In genomic region chr1:68232354-68233148, GRCh38 we compare ENCODE assay signal across 8 cellular contexts. TPM values are rescaled to one million over a fixed set of nuclear protein-coding genes. Genes with fewer than 3 reads are reported as not detected.
DNase-seq lines count a peak whose midpoint lies in the region; ATAC-seq and TF ChIP-seq lines count a peak whose summit lies in the region.

TSS of gene WLS (minus strand) at chr1:68232523. CDS start at chr1:68232299, 224 bp downstream.

- no peaks in the 10 kb centered on the region for H3K36me3 ChIP-seq in thoracic aorta

- peak; percentile 57 for DNase-seq in AG09319 (ENCODE audit: extremely low read depth, low read depth)
- peak; percentile 68 for DNase-seq in HS-27A (ENCODE audit: low read depth)
- DNase-seq in SHP77 treated with DMSO at 0.1 percent for 48 hours (lab: John Stamatoyannopoulos, UW) = peak; percentile 57
- peak; percentile 74 for DNase-seq in epithelial cell of esophagus (ENCODE audit: low read depth)
- DNase-seq in mesenteric fat pad (ENCODE audit: low spot score) = no peak
- DNase-seq in thoracic aorta (ENCODE audit: low spot score) = peak; percentile 40
- DNase-seq in stimulated activated CD4-positive, alpha-beta T cell treated with anti-CD3 and anti-CD28 coated beads, Interleukin-1b, Interleukin-23, amount 100 ng/mL, for 48 hours = no peak
- DNase-seq in NOMO-1 treated with DMSO at 0.1 percent for 48 hours (lab: John Stamatoyannopoulos, UW; ENCODE audit: unreplicated experiment) = no peak

- peak within 1 kb of the TSS; percentile 82 to 83 for H3K27ac ChIP-seq in thoracic aorta

- peaks cover 11 to 31% of the 10 kb centered on the region in 2 donors for H3K4me1 ChIP-seq in thoracic aorta (ENCODE audit: control insufficient read depth in 1 of 2, low read depth in 2 of 2)

- ATAC-seq in thoracic aorta (ENCODE audit: insufficient number of reproducible peaks, low FRiP score, low read depth) = peak; percentile 64

- peak; percentile 6 for TF ChIP-seq CTCF in AG09319 (IDR thresholded peaks at IDR 0.05; ENCODE audit: low read depth, low read length)
- peak; percentile 11 for TF ChIP-seq CTCF in epithelial cell of esophagus (IDR thresholded peaks at IDR 0.05; ENCODE audit: insufficient read depth, low read depth, low read length, missing control alignments)
- no peak for TF ChIP-seq CTCF in thoracic aorta (IDR thresholded peaks at IDR 0.05)

- no peaks in the 10 kb centered on the region for H3K9me3 ChIP-seq in thoracic aorta

- H3K27me3 ChIP-seq in thoracic aorta (replicated peaks; ENCODE audit: insufficient read depth) = no peaks in the 10 kb centered on the region

- H3K4me3 ChIP-seq in epithelial cell of esophagus (ENCODE audit: low read length) (peak within 1 kb of the TSS; percentile 81), thoracic aorta (peak within 1 kb of the TSS; percentile 80)

RNA-seq across cellular contexts. Expression of gene WLS, which starts in this region (rescaled TPM):
- total RNA-seq in mesenteric fat pad (43.0 TPM), thoracic aorta (10 to 100 TPM; 73.9 to 80.1 TPM)

Comparison
In these comparisons a context has a peak if more than half of its experiments do, and no peak if none do; other contexts are left out.
1. DNase-seq: peak in AG09319 (single experiment), HS-27A (single experiment), SHP77 treated with DMSO at 0.1 percent for 48 hours (single experiment), epithelial cell of esophagus (single experiment) and thoracic aorta (single experiment); none in mesenteric fat pad (single experiment), stimulated activated CD4-positive, alpha-beta T cell treated with anti-CD3 and anti-CD28 coated beads, Interleukin-1b, Interleukin-23, amount 100 ng/mL, for 48 hours (single experiment) and NOMO-1 treated with DMSO at 0.1 percent for 48 hours (single experiment).